In genomic region chr2:87229091-87229689, GRCh38 we compare ENCODE assay signal across 8 cellular contexts.
DNase-seq lines count a peak whose midpoint lies in the region; ATAC-seq and TF ChIP-seq lines count a peak whose summit lies in the region.
"Not testable (repeated sequence)": the region's sequence is repeated elsewhere in the genome, so short reads cannot be mapped to it uniquely, and the experiment has no call there.

No MANE protein-coding gene starts in this region.

- not testable (repeated sequence) for H3K27ac Mint-ChIP-seq in activated CD4-positive, alpha-beta T cell treated with anti-CD3 and anti-CD28 coated beads for 36 hours; natural killer cell

- H3K4me3 ChIP-seq in choroid plexus epithelial cell (ENCODE audit: low read depth, low read length); heart left ventricle; transverse colon: not testable (repeated sequence)

- TF ChIP-seq POLR2A in heart left ventricle (IDR thresholded peaks at IDR 0.05); transverse colon (IDR thresholded peaks at IDR 0.05): not testable (repeated sequence)

- peak; percentile 6 for DNase-seq in ELR (ENCODE audit: low read depth)
- DNase-seq in HT-29 (ENCODE audit: low spot score): peak; percentile 1
- peak; percentile 7 for DNase-seq in activated CD4-positive, alpha-beta T cell treated with anti-CD3 and anti-CD28 coated beads for 36 hours
- peak; percentile 46 for DNase-seq in choroid plexus epithelial cell (ENCODE audit: low read depth)
- not testable (repeated sequence) for DNase-seq in heart left ventricle, natural killer cell, transverse colon

- H3K27ac ChIP-seq in heart left ventricle: not testable (repeated sequence)
- H3K27ac ChIP-seq in transverse colon: peak overlapping the region in 1 of 4 donors; percentile 21

- H3K9me3 Mint-ChIP-seq in activated CD4-positive, alpha-beta T cell treated with anti-CD3 and anti-CD28 coated beads for 36 hours (ENCODE audit: low read depth); natural killer cell: not testable (repeated sequence)

- H3K27me3 Mint-ChIP-seq in activated CD4-positive, alpha-beta T cell treated with anti-CD3 and anti-CD28 coated beads for 36 hours; natural killer cell (ENCODE audit: low read depth in 2 of 2): not testable (repeated sequence)

- CTCF ChIA-PET in activated CD4-positive, alpha-beta T cell treated with anti-CD3 and anti-CD28 coated beads for 36 hours (lab: Charles Lee): not testable (repeated sequence)

- TF ChIP-seq CTCF in choroid plexus epithelial cell (conservative IDR thresholded peaks at IDR 0.05; ENCODE audit: low read depth, low read length) (peak; percentile 15), heart left ventricle (IDR thresholded peaks at IDR 0.05) (peak; percentile 29 to 72 (median 54)), natural killer cell (IDR thresholded peaks at IDR 0.05) (peak; percentile 59), transverse colon (IDR thresholded peaks at IDR 0.05) (peak in 3 of 5 experiments; percentile 42 to 62 (median 50))

- H3K36me3 ChIP-seq in heart left ventricle, transverse colon: not testable (repeated sequence)

- not testable (repeated sequence) for H3K27me3 ChIP-seq in heart left ventricle, transverse colon

- whole genome bisulfite sequencing in heart left ventricle, 4 donors: 0% methylated on average over 1 to 2 of the region's 4 CpGs
- 0% methylated on average over 1 of the region's 4 CpGs; no CpG with 5 or more reads in 1 of the 2 donors for WGBS in transverse colon (ENCODE audit: low coverage in 1 of 2), 2 donors

- TF ChIP-seq EP300 in transverse colon (IDR thresholded peaks at IDR 0.05; ENCODE audit: low read depth): not testable (repeated sequence)

- H3K36me3 Mint-ChIP-seq in activated CD4-positive, alpha-beta T cell treated with anti-CD3 and anti-CD28 coated beads for 36 hours (ENCODE audit: low read depth); natural killer cell: not testable (repeated sequence)

- not testable (repeated sequence) for H3K4me1 Mint-ChIP-seq in activated CD4-positive, alpha-beta T cell treated with anti-CD3 and anti-CD28 coated beads for 36 hours; natural killer cell

- POLR2A ChIA-PET in activated CD4-positive, alpha-beta T cell treated with anti-CD3 and anti-CD28 coated beads for 36 hours (lab: Charles Lee): not testable (repeated sequence)

- in situ Hi-C loops in transverse colon (cut with MboI; ENCODE audit: low pct_ligation_motif_present in 1 of 4, low pct_unique_long_range_greater_than_20kb in 1 of 4, low sequenced_read_pairs in 3 of 4): not testable (repeated sequence)

- peak; percentile 62 for ATAC-seq in GM21723 (IDR thresholded peaks at IDR 0.05; ENCODE audit: unreplicated experiment)
- ATAC-seq in activated CD4-positive, alpha-beta T cell treated with anti-CD3 and anti-CD28 coated beads for 36 hours: peak; percentile 88
- peak; percentile 75 to 88 (median 86) for ATAC-seq in heart left ventricle
- ATAC-seq in natural killer cell: peak; percentile 83 to 90 (median 88)

- H3K4me1 ChIP-seq in heart left ventricle: peaks cover 0 to 10% (median 0%) of the 10 kb centered on the region in 12 donors
- not testable (repeated sequence) for H3K4me1 ChIP-seq in transverse colon

- not testable (repeated sequence) for H3K9me3 ChIP-seq in heart left ventricle, transverse colon

- intact Hi-C loops in activated CD4-positive, alpha-beta T cell treated with anti-CD3 and anti-CD28 coated beads for 36 hours (cut with DNase I, micrococcal nuclease); heart left ventricle (cut with DNase I); natural killer cell (cut with micrococcal nuclease); transverse colon (cut with DNase I; ENCODE audit: low total_unique reads): not testable (repeated sequence)

- not testable (repeated sequence) for H3K4me3 Mint-ChIP-seq in activated CD4-positive, alpha-beta T cell treated with anti-CD3 and anti-CD28 coated beads for 36 hours; natural killer cell
